Comparison of ENCODE assay signal across 8 cellular contexts in the genomic region with DNA sequence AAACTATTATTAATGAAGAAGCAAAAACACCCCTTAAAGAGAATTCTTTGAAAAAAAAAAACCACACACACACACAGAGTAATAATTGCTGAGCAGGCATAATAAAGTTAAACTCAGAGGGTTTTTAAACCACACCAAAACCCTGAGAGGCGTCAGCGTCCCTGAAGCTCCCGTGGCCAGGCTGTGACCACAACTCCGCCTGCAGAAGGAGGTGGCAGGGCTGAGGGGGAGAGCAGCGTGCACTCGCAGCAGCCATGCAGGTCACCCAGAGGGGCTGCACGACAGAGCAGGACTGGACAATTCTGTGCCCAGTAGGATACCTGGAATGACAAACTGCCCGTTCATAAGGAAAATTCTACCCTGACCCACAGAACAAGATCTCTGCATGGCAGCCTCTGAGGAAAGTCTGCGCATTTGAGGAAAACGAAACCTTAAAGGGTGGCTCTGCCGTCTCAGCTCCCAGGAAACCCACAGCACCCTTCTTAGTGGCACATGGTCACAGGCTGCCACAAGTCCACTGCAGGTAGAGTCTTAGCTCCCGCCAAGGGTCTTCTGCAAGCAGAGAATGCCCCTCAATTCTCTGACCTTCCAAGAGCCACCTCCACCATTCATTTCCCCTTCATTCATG. TPM values are rescaled to one million over a fixed set of nuclear protein-coding genes. Genes with fewer than 3 reads are reported as not detected.
DNase-seq lines count a peak whose midpoint lies in the region; ATAC-seq and TF ChIP-seq lines count a peak whose summit lies in the region.

No MANE protein-coding gene starts in this region.

- no peak for TF ChIP-seq CTCF in right atrium auricular region (IDR thresholded peaks at IDR 0.05)

- H3K4me1 ChIP-seq in BLaER1 (peaks cover 86% of the 10 kb centered on the region), right atrium auricular region (peaks cover 0 to 36% of the 10 kb centered on the region in 2 donors)

- H3K27ac ChIP-seq in BLaER1: no peak overlapping the region
- no peak overlapping the region for H3K27ac ChIP-seq in right atrium auricular region

- H3K9ac ChIP-seq in BLaER1: peak overlapping the region; percentile 36; the same call in 1 of the 2 replicates

- H3K4me2 ChIP-seq in BLaER1: peak overlapping the region; percentile 78

- H3K4me3 ChIP-seq in BLaER1: peak overlapping the region; percentile 58
- peak overlapping the region; percentile 15 to 29 for H3K4me3 ChIP-seq in right atrium auricular region

- no peaks in the 10 kb centered on the region for H4K20me1 ChIP-seq in BLaER1

- ATAC-seq in GM21360 (IDR thresholded peaks at IDR 0.05; ENCODE audit: unreplicated experiment): no peak

- DNase-seq in HUDEP-2 (lab: John Stamatoyannopoulos, UW; ENCODE audit: unreplicated experiment in 76 of 76) (peak in 66 of 76 experiments; percentile 15 to 77 (median 52)), activated T-cell treated with anti-CD3 and anti-CD28 coated beads for 1 hour (ENCODE audit: low read depth) (peak; percentile 12), right atrium auricular region (ENCODE audit: low spot score) (no peak), islet precursor cell (no peak), iPS-NIHi11 (ENCODE audit: low spot score) (no peak)
- DNase-seq in stimulated activated CD4-positive, alpha-beta T cell treated with anti-CD3 and anti-CD28 coated beads, Interleukin-4, amount 100 ng/mL, for 48 hours (ENCODE audit: low read depth in 2 of 2): peak; percentile 13 to 28

- H3K36me3 ChIP-seq in BLaER1 (no peaks in the 10 kb centered on the region), right atrium auricular region (no peaks in the 10 kb centered on the region)

- no peaks in the 10 kb centered on the region for H3K27me3 ChIP-seq in BLaER1
- H3K27me3 ChIP-seq in right atrium auricular region: no peaks in the 10 kb centered on the region

- H3K9me3 ChIP-seq in BLaER1 (no peaks in the 10 kb centered on the region), right atrium auricular region (no peaks in the 10 kb centered on the region)

RNA-seq across cellular contexts. Expression of gene ROR2, which starts 44.0 kb away (rescaled TPM):
- 10 to 100 TPM; 21.8 to 28.5 TPM for total RNA-seq in right atrium auricular region

Comparison
In these comparisons a context has a peak if more than half of its experiments do, and no peak if none do; other contexts are left out.
1. DNase-seq: peak in HUDEP-2 (66 of 76), activated T-cell treated with anti-CD3 and anti-CD28 coated beads for 1 hour (single experiment) and stimulated activated CD4-positive, alpha-beta T cell treated with anti-CD3 and anti-CD28 coated beads, Interleukin-4, amount 100 ng/mL, for 48 hours (2 of 2); none in right atrium auricular region (single experiment), islet precursor cell (single experiment) and iPS-NIHi11 (single experiment).